Comparison of ENCODE assay signal across 8 cellular contexts in the genomic region with DNA sequence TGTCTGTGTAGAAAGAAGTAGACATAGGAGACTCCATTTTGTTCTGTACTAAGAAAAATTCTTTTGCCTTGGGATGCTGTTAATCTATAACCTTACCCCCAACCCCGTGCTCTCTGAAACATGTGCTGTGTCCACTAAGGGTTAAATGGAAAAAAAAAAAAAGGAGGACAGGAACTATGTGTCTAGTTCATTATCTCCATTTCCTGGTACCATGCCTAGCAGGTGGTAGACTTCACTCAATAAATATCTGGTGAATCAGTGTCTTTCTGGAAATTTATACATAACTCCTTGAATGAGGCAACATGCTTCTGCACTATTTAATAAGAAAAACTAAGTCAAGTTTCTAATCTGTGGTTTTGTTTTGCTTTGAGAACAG. TPM values are rescaled to one million over a fixed set of nuclear protein-coding genes. Genes with fewer than 3 reads are reported as not detected.
DNase-seq lines count a peak whose midpoint lies in the region; ATAC-seq and TF ChIP-seq lines count a peak whose summit lies in the region.
"Not testable (repeated sequence)": the region's sequence is repeated elsewhere in the genome, so short reads cannot be mapped to it uniquely, and the experiment has no call there.
"Had no signal": no experiment of that assay in that cellular context is flagged by ENCODE, and none has a peak within 500 bp of the region (broad histone marks: within the 10 kb centered on the region; RNA-seq: fewer than 3 reads in every experiment).

No MANE protein-coding gene starts in this region.

- H3K27me3 Mint-ChIP-seq in CD4-positive, alpha-beta memory T cell; activated naive CD8-positive, alpha-beta T cell treated with anti-CD3 and anti-CD28 coated beads for 36 hours; mesothelial cell of epicardium (ENCODE audit: low read depth); stimulated activated naive B cell treated with anti-CD40 and anti-IgM and Interleukin-4, amounts not matched to agents 10 μg/mL and 1 μg/mL and 100 μg/mL, for 72 hours: not testable (repeated sequence)

- H3K9me3 Mint-ChIP-seq in CD4-positive, alpha-beta memory T cell; activated naive CD8-positive, alpha-beta T cell treated with anti-CD3 and anti-CD28 coated beads for 36 hours; mesothelial cell of epicardium; stimulated activated naive B cell treated with anti-CD40 and anti-IgM and Interleukin-4, amounts not matched to agents 10 μg/mL and 1 μg/mL and 100 μg/mL, for 72 hours: not testable (repeated sequence)

- H3F3A ChIP-seq in OCI-LY1 (ENCODE audit: insufficient read depth, low read length) = not testable (repeated sequence)

- H3K4me1 ChIP-seq in CD4-positive, alpha-beta memory T cell (ENCODE audit: insufficient read depth, low read length) = peaks cover 15% of the 10 kb centered on the region
- peaks cover 31% of the 10 kb centered on the region for H3K4me1 ChIP-seq in OCI-LY1 (ENCODE audit: insufficient read depth, low read length, severe bottlenecking)
- peaks cover 9 to 12% (median 10%) of the 10 kb centered on the region in 4 donors for H3K4me1 ChIP-seq in esophagus muscularis mucosa

- H3K9me3 ChIP-seq in CD4-positive, alpha-beta memory T cell (ENCODE audit: control insufficient read depth in 1 of 2, low read length in 2 of 2); OCI-LY1 (ENCODE audit: low read length); esophagus muscularis mucosa: not testable (repeated sequence)

- peak overlapping the region; percentile 99 for H3K4me2 ChIP-seq in OCI-LY1 (ENCODE audit: low read length)

- peak overlapping the region; percentile 79 for H3K27ac ChIP-seq in CD4-positive, alpha-beta memory T cell (ENCODE audit: low read depth, low read length)
- H3K27ac ChIP-seq in OCI-LY1 (ENCODE audit: low read depth, low read length, poor library complexity, severe bottlenecking) (peak overlapping the region; percentile 74), esophagus muscularis mucosa (replicated peaks in 1 of 4) (peak overlapping the region; percentile 81 to 90 (median 88))

- POLR2A ChIA-PET in CD4-positive, alpha-beta memory T cell (lab: Charles Lee; ENCODE audit: partially characterized antibody) = interaction anchor here (0.5 to 2.4 kb wide), 8 partner anchors 8 to 80 kb away, joined by 3 to 25 read pairs (median 4); a partner anchor contains a TSS

- intact Hi-C loops in CD4-positive, alpha-beta memory T cell (cut with micrococcal nuclease) = loop anchor here (1.0 to 5.0 kb wide), 4 partner anchors 8 to 843 kb away; a partner anchor contains a TSS
- intact Hi-C loops in esophagus muscularis mucosa (cut with DNase I) = not testable (repeated sequence)

- not testable (repeated sequence) for TF ChIP-seq CTCF in OCI-LY1 (IDR thresholded peaks at IDR 0.05; ENCODE audit: low read length); esophagus muscularis mucosa (IDR thresholded peaks at IDR 0.05); mesothelial cell of epicardium (IDR thresholded peaks at IDR 0.05; ENCODE audit: unreplicated experiment)

- not testable (repeated sequence) for TF ChIP-seq EP300 in esophagus muscularis mucosa (IDR thresholded peaks at IDR 0.05)

- CTCF ChIA-PET in CD4-positive, alpha-beta memory T cell (lab: Charles Lee; ENCODE audit: partially characterized antibody) = interaction anchor here (1.2 kb wide), 1 partner anchor 8 kb away, joined by 5 read pairs; a partner anchor contains a TSS

- peaks cover 5 to 26% (median 15%) of the 10 kb centered on the region in 4 donors for H3K4me1 Mint-ChIP-seq in CD4-positive, alpha-beta memory T cell
- peaks cover 12% of the 10 kb centered on the region for H3K4me1 Mint-ChIP-seq in activated naive CD8-positive, alpha-beta T cell treated with anti-CD3 and anti-CD28 coated beads for 36 hours
- peaks cover 13% of the 10 kb centered on the region for H3K4me1 Mint-ChIP-seq in mesothelial cell of epicardium
- H3K4me1 Mint-ChIP-seq in stimulated activated naive B cell treated with anti-CD40 and anti-IgM and Interleukin-4, amounts not matched to agents 10 μg/mL and 1 μg/mL and 100 μg/mL, for 72 hours = peaks cover 8 to 18% of the 10 kb centered on the region in 2 donors

- peak overlapping the region; percentile 78 to 82 for H3K4me3 ChIP-seq in CD4-positive, alpha-beta memory T cell (ENCODE audit: low read length in 2 of 2)
- H3K4me3 ChIP-seq in OCI-LY1 (ENCODE audit: low read depth, low read length, poor library complexity, severe bottlenecking) (peak overlapping the region; percentile 99), esophagus muscularis mucosa (peak overlapping the region; percentile 57 to 67 (median 60))

- H2AFZ ChIP-seq in OCI-LY1 (ENCODE audit: low read length) = not testable (repeated sequence)

- not testable (repeated sequence) for DNase-seq in CD4-positive, alpha-beta memory T cell; activated naive CD8-positive, alpha-beta T cell treated with anti-CD3 and anti-CD28 coated beads for 36 hours; esophagus muscularis mucosa (ENCODE audit: extremely low spot score); mesothelial cell of epicardium (ENCODE audit: low spot score in 2 of 2, unreplicated experiment in 2 of 2); stimulated activated naive B cell treated with anti-CD40 and anti-IgM and Interleukin-4, amounts not matched to agents 10 μg/mL and 1 μg/mL and 100 μg/mL, for 72 hours

- not testable (repeated sequence) for ATAC-seq in stimulated activated naive B cell treated with anti-CD40 and anti-IgM and Interleukin-4, amounts not matched to agents 10 μg/mL and 1 μg/mL and 100 μg/mL, for 72 hours (replicated peaks)

- H3K36me3 ChIP-seq in CD4-positive, alpha-beta memory T cell (ENCODE audit: insufficient read depth, low read length); esophagus muscularis mucosa: not testable (repeated sequence)
- peaks cover 27% of the 10 kb centered on the region for H3K36me3 ChIP-seq in OCI-LY1 (ENCODE audit: insufficient read depth, low read length)

- peak overlapping the region; percentile 95 to 97 (median 96) for H3K27ac Mint-ChIP-seq in CD4-positive, alpha-beta memory T cell
- H3K27ac Mint-ChIP-seq in activated naive CD8-positive, alpha-beta T cell treated with anti-CD3 and anti-CD28 coated beads for 36 hours = peak overlapping the region; percentile 92
- H3K27ac Mint-ChIP-seq in mesothelial cell of epicardium = peak overlapping the region; percentile 97
- H3K27ac Mint-ChIP-seq in stimulated activated naive B cell treated with anti-CD40 and anti-IgM and Interleukin-4, amounts not matched to agents 10 μg/mL and 1 μg/mL and 100 μg/mL, for 72 hours = peak overlapping the region; percentile 92

- not testable (repeated sequence) for H4K20me1 ChIP-seq in OCI-LY1 (ENCODE audit: insufficient read depth, low read length)

- not testable (repeated sequence) for H3K9me2 ChIP-seq in OCI-LY1 (ENCODE audit: low read depth, low read length)

- not testable (repeated sequence) for H3K27me3 ChIP-seq in CD4-positive, alpha-beta memory T cell (ENCODE audit: insufficient read depth, low read length); OCI-LY1 (ENCODE audit: insufficient read depth, low read length); esophagus muscularis mucosa

- H3K36me3 Mint-ChIP-seq in CD4-positive, alpha-beta memory T cell; mesothelial cell of epicardium; stimulated activated naive B cell treated with anti-CD40 and anti-IgM and Interleukin-4, amounts not matched to agents 10 μg/mL and 1 μg/mL and 100 μg/mL, for 72 hours: not testable (repeated sequence)
- H3K36me3 Mint-ChIP-seq in activated naive CD8-positive, alpha-beta T cell treated with anti-CD3 and anti-CD28 coated beads for 36 hours = peaks cover 19% of the 10 kb centered on the region

- H3K79me2 ChIP-seq in OCI-LY1 (ENCODE audit: insufficient read depth, low read length) = peaks cover 21% of the 10 kb centered on the region

- not testable (repeated sequence) for TF ChIP-seq POLR2A in esophagus muscularis mucosa (IDR thresholded peaks at IDR 0.05; ENCODE audit: low read depth)

- WGBS in esophagus muscularis mucosa = 64% methylated on average over 1 of the region's 1 CpG

- peak overlapping the region; percentile 92 to 98 (median 95) for H3K4me3 Mint-ChIP-seq in CD4-positive, alpha-beta memory T cell
- H3K4me3 Mint-ChIP-seq in activated naive CD8-positive, alpha-beta T cell treated with anti-CD3 and anti-CD28 coated beads for 36 hours = peak overlapping the region; percentile 97
- H3K4me3 Mint-ChIP-seq in mesothelial cell of epicardium = peak overlapping the region; percentile 89
- peak overlapping the region; percentile 87 to 91 for H3K4me3 Mint-ChIP-seq in stimulated activated naive B cell treated with anti-CD40 and anti-IgM and Interleukin-4, amounts not matched to agents 10 μg/mL and 1 μg/mL and 100 μg/mL, for 72 hours

- H3K9ac ChIP-seq in OCI-LY1 (ENCODE audit: low read length) = peak overlapping the region; percentile 99

RNA-seq across cellular contexts. Expression of a gene that starts 0.7 kb away (rescaled TPM):
- 1 to 10 TPM; 1.4 to 1.5 TPM for total RNA-seq in CD4-positive, alpha-beta memory T cell
- polyA plus RNA-seq in CD4-positive, alpha-beta memory T cell = under 1 TPM in 1 of 2 donors, not detected in 1; 0.16 TPM
- 10 to 100 TPM; 65.0 to 71.0 TPM for total RNA-seq in activated naive CD8-positive, alpha-beta T cell treated with anti-CD3 and anti-CD28 coated beads for 36 hours
- total RNA-seq in esophagus muscularis mucosa (1 to 10 TPM in 2 of 4 donors, under 1 TPM in 2; 0.17 to 1.2 (median 0.96) TPM), mesothelial cell of epicardium (17.1 to 20.4 TPM (median 18.2 TPM) in 3 replicates)

RNA-seq across cellular contexts. Expression of a gene that starts 8.0 kb away (rescaled TPM):
- total RNA-seq in CD4-positive, alpha-beta memory T cell = not detected
- not detected for polyA plus RNA-seq in CD4-positive, alpha-beta memory T cell
- total RNA-seq in activated naive CD8-positive, alpha-beta T cell treated with anti-CD3 and anti-CD28 coated beads for 36 hours = not detected
- total RNA-seq in esophagus muscularis mucosa = not detected
- total RNA-seq in mesothelial cell of epicardium = not detected in 3 replicates
- total RNA-seq: glomerular endothelial cell, sciatic nerve had no signal

RNA-seq across cellular contexts. Expression of a gene that starts 36.4 kb away (rescaled TPM):
- total RNA-seq in CD4-positive, alpha-beta memory T cell = 1,000 to 10,000 TPM; 2,728 to 2,811 TPM
- 1,000 to 10,000 TPM in 1 of 2 donors, 100 to 1,000 TPM in 1; 778 to 1,323 TPM for polyA plus RNA-seq in CD4-positive, alpha-beta memory T cell
- 1,000 to 10,000 TPM; 2,658 to 2,665 TPM for total RNA-seq in activated naive CD8-positive, alpha-beta T cell treated with anti-CD3 and anti-CD28 coated beads for 36 hours
- total RNA-seq in esophagus muscularis mucosa (1,000 to 10,000 TPM; 1,063 to 2,408 (median 1,844) TPM), mesothelial cell of epicardium (2,191 to 2,296 TPM (median 2,278 TPM) in 3 replicates)

RNA-seq across cellular contexts. Expression of a gene that starts 49.0 kb away (rescaled TPM):
- total RNA-seq in CD4-positive, alpha-beta memory T cell = 1 to 10 TPM; 1.2 to 1.6 TPM
- under 1 TPM in 1 of 2 donors, not detected in 1; 0.20 TPM for polyA plus RNA-seq in CD4-positive, alpha-beta memory T cell
- 1 to 10 TPM; 1.5 to 1.8 TPM for total RNA-seq in activated naive CD8-positive, alpha-beta T cell treated with anti-CD3 and anti-CD28 coated beads for 36 hours
- total RNA-seq in esophagus muscularis mucosa (under 1 TPM in 1 of 4 donors, not detected in 3; 0.29 TPM), mesothelial cell of epicardium (1.4 to 1.7 TPM (median 1.4 TPM) in 3 replicates)
- total RNA-seq: glomerular endothelial cell had no signal
